ENCODE assay signal across 25 cellular contexts in genomic region chr1:45507195-45507594, GRCh38. TPM values are rescaled to one million over a fixed set of nuclear protein-coding genes. Genes with fewer than 3 reads are reported as not detected.
DNase-seq lines count a peak whose midpoint lies in the region; ATAC-seq, FAIRE-seq and TF ChIP-seq lines count a peak whose summit lies in the region.
"Had no signal": no experiment of that assay in that cellular context is flagged by ENCODE, and none has a peak within 500 bp of the region (broad histone marks: within the 10 kb centered on the region; RNA-seq: fewer than 3 reads in every experiment).

No MANE protein-coding gene starts in this region.

- H3F3A ChIP-seq in GM23338 (replicated peaks; ENCODE audit: low read depth), result peaks cover 58% of the 10 kb centered on the region
- peaks cover 28% of the 10 kb centered on the region for H3F3A ChIP-seq in MM.1S (ENCODE audit: insufficient read depth, low read length)

- ATAC-seq in A549 (peak; percentile 39 to 43), GM23338 (peak; percentile 3; the same call in 1 of the 3 replicates), omental fat pad (ENCODE audit: low FRiP score) (peak; percentile 7)
- ATAC-seq: sciatic nerve had no signal

- peaks cover 46% of the 10 kb centered on the region for H3K36me3 Mint-ChIP-seq in GM23338 (ENCODE audit: low read depth)
- H3K36me3 Mint-ChIP-seq in endodermal cell (ENCODE audit: low read depth), result peaks cover 34% of the 10 kb centered on the region
- H3K36me3 Mint-ChIP-seq in CD8-positive, alpha-beta memory T cell, result peaks cover 5 to 43% (median 6%) of the 10 kb centered on the region in 3 donors

- POLR2A ChIA-PET in A549 (lab: Yijun Ruan, JAX), result interaction anchor here (1.7 kb wide), 1 partner anchor 14 kb away, joined by 7 read pairs; the partner anchor contains the start of gene PRDX1
- POLR2A ChIA-PET in CD8-positive, alpha-beta memory T cell (lab: Charles Lee), result no interaction called here

- H3K27me3 ChIP-seq in GM23338 (ENCODE audit: insufficient read depth) (no peaks in the 10 kb centered on the region), endodermal cell (ENCODE audit: control insufficient read depth, insufficient read depth, low read length, poor library complexity, severe bottlenecking) (no peaks in the 10 kb centered on the region), MM.1S (replicated peaks; ENCODE audit: insufficient read depth, low read length) (no peaks in the 10 kb centered on the region)
- H3K27me3 ChIP-seq in CD8-positive, alpha-beta memory T cell (ENCODE audit: insufficient read depth, low read length, poor library complexity, severe bottlenecking), result no peaks in the 10 kb centered on the region
- H3K27me3 ChIP-seq: BLaER1 treated with 17β-estradiol and CSF1 and Interleukin-3, amounts not matched to agents 10 nM and 100 nM; neural progenitor cell; tibial artery had no signal

- H3K9me3 Mint-ChIP-seq in GM23338 (no peaks in the 10 kb centered on the region), endodermal cell (no peaks in the 10 kb centered on the region)
- H3K9me3 Mint-ChIP-seq in CD8-positive, alpha-beta memory T cell, result no peaks in the 10 kb centered on the region
- H3K9me3 Mint-ChIP-seq: activated CD4-positive, alpha-beta T cell treated with anti-CD3 and anti-CD28 coated beads, Interleukin-2, amount 10 ng/mL, durations not matched to agents 7 days and 5 days; activated naive CD4-positive, alpha-beta T cell treated with anti-CD3 and anti-CD28 coated beads, Interleukin-2, amount 10 ng/mL, durations not matched to agents 7 days and 5 days; neural progenitor cell had no signal

- H3K4me3 ChIP-seq in A549 (no peak overlapping the region), GM23338 (no peak overlapping the region), endodermal cell (ENCODE audit: low read length) (no peak overlapping the region), MM.1S (ENCODE audit: low read length) (no peak overlapping the region)
- no peak overlapping the region for H3K4me3 ChIP-seq in CD8-positive, alpha-beta memory T cell (ENCODE audit: low read length)
- H3K4me3 ChIP-seq: BLaER1 treated with 17β-estradiol and CSF1 and Interleukin-3, amounts not matched to agents 10 nM and 100 nM; neural progenitor cell; tibial artery had no signal

- no peak overlapping the region for H3K27ac ChIP-seq in A549
- H3K27ac ChIP-seq in GM23338 (ENCODE audit: low read depth), result 0 out of 2 replicates have a peak overlapping the region, but pooled peaks have one; percentile 14
- H3K27ac ChIP-seq in endodermal cell (ENCODE audit: low read depth, low read length), result no peak overlapping the region
- no peak overlapping the region for H3K27ac ChIP-seq in CD8-positive, alpha-beta memory T cell (ENCODE audit: low read depth, low read length)
- no peak overlapping the region for H3K27ac ChIP-seq in MM.1S (ENCODE audit: low read length)
- H3K27ac ChIP-seq: epithelial cell of prostate, neural progenitor cell, tibial artery, WERI-Rb-1 had no signal

- H3K4me3 Mint-ChIP-seq in GM23338 (no peak overlapping the region), endodermal cell (no peak overlapping the region)
- H3K4me3 Mint-ChIP-seq in CD8-positive, alpha-beta memory T cell, result no peak overlapping the region
- H3K4me3 Mint-ChIP-seq: activated CD4-positive, alpha-beta T cell treated with anti-CD3 and anti-CD28 coated beads, Interleukin-2, amount 10 ng/mL, durations not matched to agents 7 days and 5 days; activated naive CD4-positive, alpha-beta T cell treated with anti-CD3 and anti-CD28 coated beads, Interleukin-2, amount 10 ng/mL, durations not matched to agents 7 days and 5 days had no signal

- TF ChIP-seq RAD21 in A549 (conservative IDR thresholded peaks at IDR 0.05 in 1 of 2, IDR thresholded peaks at IDR 0.05 in 1 of 2), result no peak

- H3K4me1 Mint-ChIP-seq in GM23338 (no peaks in the 10 kb centered on the region), endodermal cell (no peaks in the 10 kb centered on the region)
- no peaks in the 10 kb centered on the region for H3K4me1 Mint-ChIP-seq in CD8-positive, alpha-beta memory T cell
- H3K4me1 Mint-ChIP-seq: activated CD4-positive, alpha-beta T cell treated with anti-CD3 and anti-CD28 coated beads, Interleukin-2, amount 10 ng/mL, durations not matched to agents 7 days and 5 days; activated naive CD4-positive, alpha-beta T cell treated with anti-CD3 and anti-CD28 coated beads, Interleukin-2, amount 10 ng/mL, durations not matched to agents 7 days and 5 days; neural progenitor cell had no signal

- H3K4me1 ChIP-seq in A549 (peaks cover 17% of the 10 kb centered on the region), GM23338 (ENCODE audit: insufficient read depth) (no peaks in the 10 kb centered on the region), endodermal cell (ENCODE audit: control insufficient read depth, insufficient read depth, low read length) (no peaks in the 10 kb centered on the region), MM.1S (ENCODE audit: low read length) (no peaks in the 10 kb centered on the region)
- no peaks in the 10 kb centered on the region for H3K4me1 ChIP-seq in CD8-positive, alpha-beta memory T cell (ENCODE audit: insufficient read depth, low read length)
- H3K4me1 ChIP-seq: BLaER1 treated with 17β-estradiol and CSF1 and Interleukin-3, amounts not matched to agents 10 nM and 100 nM; neural progenitor cell; tibial artery had no signal

- H3K9me2 ChIP-seq in GM23338 (ENCODE audit: insufficient read depth) (no peaks in the 10 kb centered on the region), MM.1S (replicated peaks; ENCODE audit: insufficient read depth, low read length) (no peaks in the 10 kb centered on the region)

- WGBS in A549 (ENCODE audit: missing lambda C conversion rate), result 80% methylated on average over 4 of the region's 6 CpGs
- WGBS in endodermal cell (ENCODE audit: insufficient coverage in 1 of 2, insufficient read length in 1 of 2), 2 experiments, result 80 to 93% methylated on average over 3 to 6 of the region's 6 CpGs

- H3K27me3 Mint-ChIP-seq in GM23338 (ENCODE audit: insufficient read depth, low read depth, poor library complexity), result peaks cover 1% of the 10 kb centered on the region
- no peaks in the 10 kb centered on the region for H3K27me3 Mint-ChIP-seq in endodermal cell (ENCODE audit: insufficient read depth)
- H3K27me3 Mint-ChIP-seq in CD8-positive, alpha-beta memory T cell, result no peaks in the 10 kb centered on the region
- H3K27me3 Mint-ChIP-seq: activated CD4-positive, alpha-beta T cell treated with anti-CD3 and anti-CD28 coated beads, Interleukin-2, amount 10 ng/mL, durations not matched to agents 7 days and 5 days; activated naive CD4-positive, alpha-beta T cell treated with anti-CD3 and anti-CD28 coated beads, Interleukin-2, amount 10 ng/mL, durations not matched to agents 7 days and 5 days had no signal

- H3K27ac Mint-ChIP-seq in GM23338, result no peak overlapping the region
- peak overlapping the region; percentile 3 for H3K27ac Mint-ChIP-seq in endodermal cell
- H3K27ac Mint-ChIP-seq in CD8-positive, alpha-beta memory T cell, result peak overlapping the region in 3 of 8 donors; percentile 53 to 85 (median 76)
- H3K27ac Mint-ChIP-seq: activated CD4-positive, alpha-beta T cell treated with anti-CD3 and anti-CD28 coated beads, Interleukin-2, amount 10 ng/mL, durations not matched to agents 7 days and 5 days; activated naive CD4-positive, alpha-beta T cell treated with anti-CD3 and anti-CD28 coated beads, Interleukin-2, amount 10 ng/mL, durations not matched to agents 7 days and 5 days had no signal

- no peak for FAIRE-seq in A549 (lab: Jason Lieb, UNC)

- DNase-seq in A549 (ENCODE audit: low read depth in 1 of 2, low spot score in 1 of 2) (peak in 1 of 2 experiments; percentile 36), GM23338 (ENCODE audit: low spot score) (no peak), endodermal cell (no peak), omental fat pad (ENCODE audit: low spot score) (no peak), MM.1S (no peak)
- DNase-seq in CD8-positive, alpha-beta memory T cell, result no peak
- DNase-seq in activated CD8-positive, alpha-beta memory T cell treated with anti-CD3 and anti-CD28 coated beads, Interleukin-2, amount 50 U/mL, for 48 hours, result no peak
- DNase-seq: activated CD4-positive, alpha-beta T cell treated with anti-CD3 and anti-CD28 coated beads, Interleukin-2, amount 10 ng/mL, durations not matched to agents 7 days and 5 days; activated naive CD4-positive, alpha-beta T cell treated with anti-CD3 and anti-CD28 coated beads, Interleukin-2, amount 10 ng/mL, durations not matched to agents 7 days and 5 days; amygdala; head of caudate nucleus; kidney glomerular epithelial cell; mammary epithelial cell; NCI-H1436 treated with DMSO at 0.1 percent for 48 hours; NCI-H2107; stimulated activated CD4-positive, alpha-beta T cell treated with anti-CD3 and anti-CD28 coated beads, Interleukin-12 subunit alpha, Interleukin-12 subunit beta, amount 100 ng/mL, for 4 hours; stimulated activated CD4-positive, alpha-beta T cell treated with anti-CD3 and anti-CD28 coated beads, Interleukin-4, amount 100 ng/mL, for 1 hour; stimulated activated naive CD4-positive, alpha-beta T cell; T-helper 9 cell; tibial artery; WERI-Rb-1 had no signal

- CTCF ChIA-PET in A549 (lab: Yijun Ruan, JAX), result interaction anchor here (0.9 to 7.1 kb wide), 5 partner anchors 9 to 61 kb away, joined by 3 to 88 read pairs (median 3); partner anchors contain the start of gene PRDX1
- CTCF ChIA-PET in CD8-positive, alpha-beta memory T cell (lab: Charles Lee), result interaction anchor here (1.1 kb wide), 1 partner anchor 62 kb away, joined by 3 read pairs; no protein-coding TSS in a partner anchor

- H3K79me2 ChIP-seq in GM23338 (replicated peaks; ENCODE audit: insufficient read depth) (peaks cover 2% of the 10 kb centered on the region; the same call in 1 of the 2 replicates), MM.1S (ENCODE audit: low read length) (peaks cover 11% of the 10 kb centered on the region; the same call in 1 of the 2 replicates)

- H3K4me2 ChIP-seq in A549, result no peak overlapping the region
- H3K4me2 ChIP-seq in GM23338, result no peak overlapping the region
- H3K4me2 ChIP-seq in MM.1S (ENCODE audit: low read depth, low read length), result no peak overlapping the region
- H3K4me2 ChIP-seq: BLaER1 treated with 17β-estradiol and CSF1 and Interleukin-3, amounts not matched to agents 10 nM and 100 nM; neural progenitor cell had no signal

- no peak for TF ChIP-seq EP300 in A549 (IDR thresholded peaks at IDR 0.05)

- TF ChIP-seq CTCF in A549 (IDR thresholded peaks at IDR 0.05) (no peak), GM23338 (conservative IDR thresholded peaks at IDR 0.05; ENCODE audit: low read depth in 2 of 2) (no peak), endodermal cell (conservative IDR thresholded peaks at IDR 0.05) (no peak), omental fat pad (IDR thresholded peaks at IDR 0.05) (no peak), MM.1S (IDR thresholded peaks at IDR 0.05; ENCODE audit: low read length) (no peak)

- H3K9me3 ChIP-seq in A549, result no peaks in the 10 kb centered on the region
- H3K9me3 ChIP-seq in endodermal cell (ENCODE audit: control insufficient read depth, low read length), result no peaks in the 10 kb centered on the region
- H3K9me3 ChIP-seq in CD8-positive, alpha-beta memory T cell (ENCODE audit: low read length), result no peaks in the 10 kb centered on the region
- H3K9me3 ChIP-seq in MM.1S (replicated peaks; ENCODE audit: insufficient read depth, low read length), result no peaks in the 10 kb centered on the region
- H3K9me3 ChIP-seq: BLaER1 treated with 17β-estradiol and CSF1 and Interleukin-3, amounts not matched to agents 10 nM and 100 nM; tibial artery had no signal

- H4K20me1 ChIP-seq in GM23338 (replicated peaks; ENCODE audit: insufficient read depth), result peaks cover 37% of the 10 kb centered on the region
- H4K20me1 ChIP-seq in MM.1S (ENCODE audit: insufficient read depth, low read length), result no peaks in the 10 kb centered on the region

- TF ChIP-seq POLR2A in A549 (IDR thresholded peaks at IDR 0.05; ENCODE audit: low read length), result no peak

- H2AFZ ChIP-seq in GM23338, result no peak overlapping the region
- no peak overlapping the region for H2AFZ ChIP-seq in MM.1S (ENCODE audit: low read length)
- H2AFZ ChIP-seq: neural progenitor cell had no signal

- H3K36me3 ChIP-seq in GM23338 (ENCODE audit: insufficient read depth) (peaks cover 37% of the 10 kb centered on the region), endodermal cell (ENCODE audit: control insufficient read depth, insufficient read depth, low read length) (peaks cover 41% of the 10 kb centered on the region), MM.1S (replicated peaks; ENCODE audit: insufficient read depth, low read length) (peaks cover 10% of the 10 kb centered on the region)
- peaks cover 27% of the 10 kb centered on the region for H3K36me3 ChIP-seq in CD8-positive, alpha-beta memory T cell (ENCODE audit: insufficient read depth, low read length)
- H3K36me3 ChIP-seq: neural progenitor cell had no signal

- H3K9ac ChIP-seq in endodermal cell (ENCODE audit: extremely low read depth, low read length, poor library complexity, severe bottlenecking) (no peak overlapping the region), MM.1S (ENCODE audit: low read length) (no peak overlapping the region)
- H3K9ac ChIP-seq: BLaER1 treated with 17β-estradiol and CSF1 and Interleukin-3, amounts not matched to agents 10 nM and 100 nM; neural progenitor cell had no signal

RNA-seq across cellular contexts. Expression of gene MMACHC, which starts 7.1 kb away (rescaled TPM):
- polyA plus RNA-seq in A549 (2011; rRNA removed) (2.3 and 2.7 TPM in 2 replicates), A549 (2017; fragmentation: RNase III; extraction: RNeasy Plus Mini Kit Qiagen cat#74134 plus additional on column Dnase treatment) (3.0 to 4.0 TPM (median 3.6 TPM) in 3 replicates), GM23338 (2016; fragmentation: Nextera tagmentation; extraction: Ambion mirVana) (4.6 and 4.9 TPM in 2 replicates)
- polyA plus RNA-seq in A549 (2012; cell fraction: cytosol; rRNA removed), result 1.3 and 1.4 TPM in 2 replicates
- polyA plus RNA-seq in A549 (2012; cell fraction: nucleus; rRNA removed), result 1.5 and 1.7 TPM in 2 replicates
- 10.8 and 15.0 TPM in 2 replicates for polyA minus RNA-seq in A549 (2011; rRNA and poly(A)+ RNA removed)
- 3.0 and 3.7 TPM in 2 replicates for total RNA-seq in GM23338 (2014; rRNA removed; shearing (Covaris generic))
- total RNA-seq in endodermal cell (1 to 10 TPM; 7.1 to 7.7 TPM), omental fat pad (1 to 10 TPM; 1.8 to 4.4 (median 3.2) TPM)
- polyA plus RNA-seq in endodermal cell (2013, experiment 1 of 2), result 7.2 TPM
- 6.1 TPM for polyA plus RNA-seq in endodermal cell (2013, experiment 2 of 2)
- total RNA-seq in CD8-positive, alpha-beta memory T cell, result 1 to 10 TPM; 6.6 to 7.2 TPM
- polyA plus RNA-seq in CD8-positive, alpha-beta memory T cell, result 0.64 TPM

RNA-seq across cellular contexts. Expression of gene CCDC163, which starts 7.3 kb away (rescaled TPM):
- polyA plus RNA-seq in A549 (2011; rRNA removed) (4.0 and 5.3 TPM in 2 replicates), A549 (2017; fragmentation: RNase III; extraction: RNeasy Plus Mini Kit Qiagen cat#74134 plus additional on column Dnase treatment) (1.8 to 2.6 TPM (median 2.4 TPM) in 3 replicates), GM23338 (2016; fragmentation: Nextera tagmentation; extraction: Ambion mirVana) (4.5 and 4.6 TPM in 2 replicates)
- polyA plus RNA-seq in A549 (2012; cell fraction: cytosol; rRNA removed), result 1.8 and 2.0 TPM in 2 replicates
- polyA plus RNA-seq in A549 (2012; cell fraction: nucleus; rRNA removed), result 3.0 and 4.2 TPM in 2 replicates
- polyA minus RNA-seq in A549 (2011; rRNA and poly(A)+ RNA removed), result 2.9 and 3.4 TPM in 2 replicates
- 1.2 and 1.6 TPM in 2 replicates for total RNA-seq in GM23338 (2014; rRNA removed; shearing (Covaris generic))
- total RNA-seq in endodermal cell (1 to 10 TPM; 2.8 to 8.3 TPM), omental fat pad (1 to 10 TPM in 1 of 4 donors, under 1 TPM in 3; 0.44 to 1.3 (median 0.67) TPM)
- polyA plus RNA-seq in endodermal cell (2013, experiment 1 of 2), result 2.7 TPM
- polyA plus RNA-seq in endodermal cell (2013, experiment 2 of 2), result 2.3 TPM
- total RNA-seq in CD8-positive, alpha-beta memory T cell, result 1 to 10 TPM; 6.1 to 6.6 TPM
- polyA plus RNA-seq in CD8-positive, alpha-beta memory T cell, result 7.7 TPM

RNA-seq across cellular contexts. Expression of gene PRDX1, which starts 14.5 kb away (rescaled TPM):
- 2,329 and 2,391 TPM in 2 replicates for polyA plus RNA-seq in A549 (2011; rRNA removed)
- 1,294 and 1,330 TPM in 2 replicates for polyA plus RNA-seq in A549 (2012; cell fraction: cytosol; rRNA removed)
- polyA plus RNA-seq in A549 (2012; cell fraction: nucleus; rRNA removed), result 406 and 749 TPM in 2 replicates
- 2,513 to 2,709 TPM (median 2,555 TPM) in 3 replicates for polyA plus RNA-seq in A549 (2017; fragmentation: RNase III; extraction: RNeasy Plus Mini Kit Qiagen cat#74134 plus additional on column Dnase treatment)
- 487 and 549 TPM in 2 replicates for polyA minus RNA-seq in A549 (2011; rRNA and poly(A)+ RNA removed)
- 1,070 and 1,109 TPM in 2 replicates for total RNA-seq in GM23338 (2014; rRNA removed; shearing (Covaris generic))
- polyA plus RNA-seq in GM23338 (2016; fragmentation: Nextera tagmentation; extraction: Ambion mirVana), result 2,149 and 2,351 TPM in 2 replicates
- total RNA-seq in endodermal cell, result 100 to 1,000 TPM; 872 to 949 TPM
- 677 TPM for polyA plus RNA-seq in endodermal cell (2013, experiment 1 of 2)
- polyA plus RNA-seq in endodermal cell (2013, experiment 2 of 2), result 633 TPM
- total RNA-seq in omental fat pad, result 100 to 1,000 TPM; 194 to 363 (median 269) TPM
- 100 to 1,000 TPM; 784 to 849 TPM for total RNA-seq in CD8-positive, alpha-beta memory T cell
- polyA plus RNA-seq in CD8-positive, alpha-beta memory T cell, result 261 TPM

RNA-seq across cellular contexts. Expression of gene TESK2, which starts 16.2 kb away (rescaled TPM):
- polyA plus RNA-seq in A549 (2011; rRNA removed) (0.48 and 0.58 TPM in 2 replicates), A549 (2017; fragmentation: RNase III; extraction: RNeasy Plus Mini Kit Qiagen cat#74134 plus additional on column Dnase treatment) (0.22 to 0.28 TPM (median 0.26 TPM) in 3 replicates), GM23338 (2016; fragmentation: Nextera tagmentation; extraction: Ambion mirVana) (5.2 and 6.0 TPM in 2 replicates)
- polyA plus RNA-seq in A549 (2012; cell fraction: cytosol; rRNA removed), result 0.26 and 0.27 TPM in 2 replicates
- polyA plus RNA-seq in A549 (2012; cell fraction: nucleus; rRNA removed), result 0.49 and 0.53 TPM in 2 replicates
- 0.49 and 0.58 TPM in 2 replicates for polyA minus RNA-seq in A549 (2011; rRNA and poly(A)+ RNA removed)
- 11.4 and 14.0 TPM in 2 replicates for total RNA-seq in GM23338 (2014; rRNA removed; shearing (Covaris generic))
- total RNA-seq in endodermal cell (10 to 100 TPM in 1 of 2 donors, 1 to 10 TPM in 1; 9.7 to 10.3 TPM), omental fat pad (1 to 10 TPM; 1.4 to 4.3 (median 3.7) TPM)
- 3.1 TPM for polyA plus RNA-seq in endodermal cell (2013, experiment 1 of 2)
- 2.9 TPM for polyA plus RNA-seq in endodermal cell (2013, experiment 2 of 2)
- total RNA-seq in CD8-positive, alpha-beta memory T cell, result 1 to 10 TPM; 2.9 to 3.6 TPM
- polyA plus RNA-seq in CD8-positive, alpha-beta memory T cell, result 3.1 TPM

RNA-seq across cellular contexts. Expression of gene AKR1A1, which starts 43.4 kb away (rescaled TPM):
- polyA plus RNA-seq in A549 (2011; rRNA removed) (110 and 139 TPM in 2 replicates), A549 (2017; fragmentation: RNase III; extraction: RNeasy Plus Mini Kit Qiagen cat#74134 plus additional on column Dnase treatment) (77.3 to 92.8 TPM (median 89.0 TPM) in 3 replicates), GM23338 (2016; fragmentation: Nextera tagmentation; extraction: Ambion mirVana) (275 and 293 TPM in 2 replicates)
- 116 and 122 TPM in 2 replicates for polyA plus RNA-seq in A549 (2012; cell fraction: cytosol; rRNA removed)
- 105 and 119 TPM in 2 replicates for polyA plus RNA-seq in A549 (2012; cell fraction: nucleus; rRNA removed)
- 110 and 117 TPM in 2 replicates for polyA minus RNA-seq in A549 (2011; rRNA and poly(A)+ RNA removed)
- total RNA-seq in GM23338 (2014; rRNA removed; shearing (Covaris generic)), result 172 and 186 TPM in 2 replicates
- total RNA-seq in endodermal cell (100 to 1,000 TPM; 200 to 239 TPM), omental fat pad (100 to 1,000 TPM in 1 of 4 donors, 10 to 100 TPM in 3; 76.6 to 114 (median 86.2) TPM)
- polyA plus RNA-seq in endodermal cell (2013, experiment 1 of 2), result 176 TPM
- 157 TPM for polyA plus RNA-seq in endodermal cell (2013, experiment 2 of 2)
- 100 to 1,000 TPM; 204 to 217 TPM for total RNA-seq in CD8-positive, alpha-beta memory T cell
- polyA plus RNA-seq in CD8-positive, alpha-beta memory T cell, result 98.3 TPM
